Comparison of ENCODE assay signal across 12 cellular contexts in the genomic region with DNA sequence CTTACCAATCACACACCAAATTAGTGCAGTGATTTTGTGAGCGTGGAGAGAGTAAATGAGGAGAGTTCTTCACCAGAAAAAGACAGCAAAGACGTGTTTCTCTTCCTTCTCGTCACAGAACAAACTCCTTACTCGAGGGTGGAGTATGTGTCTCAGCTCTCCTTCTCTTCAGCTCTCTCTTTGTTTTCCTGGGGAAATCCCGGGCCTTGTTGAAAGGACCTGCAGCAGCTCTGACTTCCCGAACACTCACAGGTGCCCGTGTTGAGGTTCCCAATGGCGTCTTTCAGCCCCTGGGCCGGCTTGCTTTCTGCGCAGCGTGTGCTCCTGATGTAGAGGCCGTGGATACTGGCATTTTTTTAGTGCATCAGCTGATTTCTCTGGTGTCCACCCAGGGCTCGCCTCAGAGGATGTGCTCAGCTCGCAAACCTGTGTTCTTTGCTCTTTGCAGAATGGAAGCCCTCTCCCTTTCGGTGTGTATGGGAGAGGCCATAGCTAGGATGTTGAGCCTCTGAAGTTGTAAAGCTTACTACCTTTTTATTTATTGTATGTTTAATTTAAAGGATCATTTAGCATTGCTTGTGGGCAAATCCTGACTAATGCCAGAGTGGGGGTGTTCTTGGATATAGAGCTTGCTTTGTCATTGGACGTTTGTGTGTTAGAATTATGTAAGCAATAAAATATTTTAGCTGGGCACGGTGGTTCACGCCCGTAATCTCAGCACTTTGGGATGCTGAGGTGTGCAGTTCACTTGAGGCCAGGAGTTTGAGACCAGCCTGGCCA. TPM values are rescaled to one million over a fixed set of nuclear protein-coding genes. Genes with fewer than 3 reads are reported as not detected.
A peak's percentile ranks its signal among the peaks of the same experiment; 100 is the strongest.
DNase-seq lines count a peak whose midpoint lies in the region; ATAC-seq and TF ChIP-seq lines count a peak whose summit lies in the region.
"Had no signal": no experiment of that assay in that cellular context is flagged by ENCODE, and none has a peak within 500 bp of the region (broad histone marks: within the 10 kb centered on the region; RNA-seq: fewer than 3 reads in every experiment).

No MANE protein-coding gene starts in this region.

- no peak overlapping the region for H2AK5ac ChIP-seq in mesendoderm (ENCODE audit: low read length)

- H3K4me2 ChIP-seq in mesendoderm (ENCODE audit: low read length) = no peak overlapping the region

- H3K4ac ChIP-seq in mesendoderm (ENCODE audit: low read depth, low read length) = no peak overlapping the region

- H3K36me3 ChIP-seq in lower lobe of right lung (peaks cover 92% of the 10 kb centered on the region), mesendoderm (ENCODE audit: control insufficient read depth, insufficient read depth, low read length) (peaks cover 6% of the 10 kb centered on the region)

- no peak overlapping the region for H3K9ac ChIP-seq in mesendoderm (ENCODE audit: low read length)

- no peak overlapping the region for H2BK5ac ChIP-seq in mesendoderm (ENCODE audit: low read length)

- H2BK120ac ChIP-seq in mesendoderm (ENCODE audit: low read depth, low read length) = no peak overlapping the region

- no CpG with 5 or more reads among the region's 19 CpGs for WGBS in mesendoderm (ENCODE audit: extremely low coverage, insufficient coverage, low lambda C conversion rate)

- H3K27ac ChIP-seq in lower lobe of right lung (no peak overlapping the region), mesendoderm (ENCODE audit: low read depth, low read length) (no peak overlapping the region)

- no peak overlapping the region for H3K18ac ChIP-seq in mesendoderm (ENCODE audit: low read length)

- in situ Hi-C loops in astrocyte of the spinal cord (cut with HindIII; ENCODE audit: low sequenced_read_pairs) = no loop called here

- H3K23ac ChIP-seq in mesendoderm (ENCODE audit: low read length) = no peak overlapping the region

- H2BK15ac ChIP-seq in mesendoderm (replicated peaks; ENCODE audit: low read depth) = no peak overlapping the region

- intact Hi-C loops in lower lobe of right lung (cut with DNase I) = no loop called here

- no peak overlapping the region for H3K4me3 ChIP-seq in astrocyte of the spinal cord (ENCODE audit: low read depth, low read length)
- no peak overlapping the region for H3K4me3 ChIP-seq in lower lobe of right lung
- no peak overlapping the region for H3K4me3 ChIP-seq in mesendoderm (ENCODE audit: low read length)
- H3K4me3 ChIP-seq: esophagus squamous epithelium had no signal

- H3K4me1 ChIP-seq in lower lobe of right lung (no peaks in the 10 kb centered on the region), mesendoderm (ENCODE audit: control insufficient read depth, low read depth, low read length) (no peaks in the 10 kb centered on the region)

- H4K5ac ChIP-seq in mesendoderm (ENCODE audit: low read length) = no peak overlapping the region

- no peak for TF ChIP-seq CTCF in astrocyte of the spinal cord (IDR thresholded peaks at IDR 0.05; ENCODE audit: low read depth, low read length)
- TF ChIP-seq CTCF in lower lobe of right lung (IDR thresholded peaks at IDR 0.05) = no peak

- H3K27me3 ChIP-seq in lower lobe of right lung (ENCODE audit: low read depth) = no peaks in the 10 kb centered on the region
- no peaks in the 10 kb centered on the region for H3K27me3 ChIP-seq in mesendoderm (ENCODE audit: insufficient read depth, low read length, poor library complexity)
- H3K27me3 ChIP-seq: esophagus squamous epithelium had no signal

- H3K79me1 ChIP-seq in mesendoderm (ENCODE audit: low read length) = no peaks in the 10 kb centered on the region

- H3K79me2 ChIP-seq in mesendoderm (ENCODE audit: control insufficient read depth, insufficient read depth, low read length) = no peaks in the 10 kb centered on the region

- H4K8ac ChIP-seq in mesendoderm (ENCODE audit: low read depth, low read length) = no peak overlapping the region

- DNase-seq in EH (ENCODE audit: low read depth) (peak; percentile 9), HPDE6-E6E7 (ENCODE audit: extremely low spot score) (peak; percentile 53), astrocyte of the spinal cord (ENCODE audit: low read depth, low spot score) (peak; percentile 4), lower lobe of right lung (no peak), ecto neural progenitor cell (ENCODE audit: low spot score) (no peak), mesendoderm (no peak), NCI-H2227 treated with DMSO at 0.1 percent for 48 hours (lab: John Stamatoyannopoulos, UW) (no peak)
- DNase-seq: CD8-positive, alpha-beta memory T cell; esophagus squamous epithelium; NCI-H446; small intestine had no signal

- H3K56ac ChIP-seq in mesendoderm (ENCODE audit: low read length) = no peak overlapping the region

- peak; percentile 31 to 53 for ATAC-seq in lower lobe of right lung
- ATAC-seq: Panc1 had no signal

- no peaks in the 10 kb centered on the region for H3K9me3 ChIP-seq in lower lobe of right lung
- H3K9me3 ChIP-seq: esophagus squamous epithelium had no signal

RNA-seq across cellular contexts. Expression of gene MMP17, which starts 52.9 kb away (rescaled TPM):
- 2.5 TPM for total RNA-seq in lower lobe of right lung
- polyA plus RNA-seq in mesendoderm (2013, experiment 1 of 2) = 5.5 TPM
- 5.9 TPM for polyA plus RNA-seq in mesendoderm (2013, experiment 2 of 2)
- polyA plus RNA-seq: CD8-positive, alpha-beta memory T cell had no signal

Comparison
In these comparisons a context has a peak if more than half of its experiments do, and no peak if none do; other contexts are left out.
1. DNase-seq: peak in EH (single experiment), HPDE6-E6E7 (single experiment) and astrocyte of the spinal cord (single experiment); none in lower lobe of right lung (single experiment), ecto neural progenitor cell (single experiment), mesendoderm (single experiment) and NCI-H2227 treated with DMSO at 0.1 percent for 48 hours (single experiment).